In genomic region chr12:27965411-27965810, GRCh38 we compare ENCODE assay signal across 17 cellular contexts. TPM values are rescaled to one million over a fixed set of nuclear protein-coding genes. Genes with fewer than 3 reads are reported as not detected.
DNase-seq lines count a peak whose midpoint lies in the region; ATAC-seq and TF ChIP-seq lines count a peak whose summit lies in the region.
"Had no signal": no experiment of that assay in that cellular context is flagged by ENCODE, and none has a peak within 500 bp of the region (broad histone marks: within the 10 kb centered on the region; RNA-seq: fewer than 3 reads in every experiment).

No MANE protein-coding gene starts in this region.

- H4K20me1 ChIP-seq in PC-3 (ENCODE audit: low read length), result peaks cover 25% of the 10 kb centered on the region

- H3K9ac ChIP-seq in PC-3 (ENCODE audit: low read length) (peak overlapping the region; percentile 85), parathyroid adenoma (no peak overlapping the region)

- H3K4me1 ChIP-seq in PC-3 (ENCODE audit: insufficient read depth, low read length) (peaks cover 49% of the 10 kb centered on the region), parathyroid adenoma (peaks cover 18% of the 10 kb centered on the region)

- H3K4me2 ChIP-seq in PC-3 (ENCODE audit: low read length), result peak overlapping the region; percentile 82
- peak overlapping the region; percentile 91 for H3K4me2 ChIP-seq in parathyroid adenoma (ENCODE audit: low read length)

- no peaks in the 10 kb centered on the region for H3K9me2 ChIP-seq in PC-3 (replicated peaks; ENCODE audit: low read length)

- TF ChIP-seq CTCF in PC-3 (conservative IDR thresholded peaks at IDR 0.05; ENCODE audit: low read depth, low read length) (no peak), epithelial cell of esophagus (IDR thresholded peaks at IDR 0.05; ENCODE audit: insufficient read depth, low read depth, low read length, missing control alignments) (no peak), parathyroid adenoma (IDR thresholded peaks at IDR 0.05) (no peak)

- H3K27ac ChIP-seq in PC-3 (ENCODE audit: low read length), result peak overlapping the region; percentile 76
- H3K27ac ChIP-seq in parathyroid adenoma, result no peak overlapping the region
- H3K27ac ChIP-seq: Peyer's patch had no signal

- DNase-seq in Daoy (ENCODE audit: low read depth), result peak; percentile 59
- peak; percentile 91 for DNase-seq in PC-3
- DNase-seq in epithelial cell of esophagus (ENCODE audit: low read depth), result peak; percentile 47
- DNase-seq: activated CD4-positive, alpha-beta T cell treated with anti-CD3 and anti-CD28 coated beads for 1 hour; activated CD8-positive, alpha-beta memory T cell treated with anti-CD3 and anti-CD28 coated beads, Interleukin-2, amount 50 U/mL, for 4 hours; activated naive CD4-positive, alpha-beta T cell treated with anti-CD3 and anti-CD28 coated beads for 36 hours; CD4-positive, CD25-positive, alpha-beta regulatory T cell; head of caudate nucleus; NCI-H187 treated with DMSO at 0.1 percent for 48 hours; Peyer's patch; T-helper 17 cell had no signal

- H3F3A ChIP-seq in PC-3 (ENCODE audit: low read length, unreplicated experiment), result peaks cover 28% of the 10 kb centered on the region

- H3K79me2 ChIP-seq in PC-3 (ENCODE audit: low read length) (peaks cover 71% of the 10 kb centered on the region), parathyroid adenoma (no peaks in the 10 kb centered on the region)

- CTCF ChIA-PET in PC-3 (lab: Charles Lee), result interaction anchor here (1.1 kb wide), 1 partner anchor 1059 kb away, joined by 3 read pairs; no protein-coding TSS in a partner anchor

- ATAC-seq in PC-3, result no peak
- ATAC-seq in GM21619 (IDR thresholded peaks at IDR 0.05; ENCODE audit: unreplicated experiment), result no peak
- ATAC-seq in HG02798 (IDR thresholded peaks at IDR 0.05; ENCODE audit: poor library complexity, unreplicated experiment), result no peak
- ATAC-seq in HG03354 (IDR thresholded peaks at IDR 0.05; ENCODE audit: poor library complexity, severe bottlenecking, unreplicated experiment), result no peak
- no peak for ATAC-seq in GM18907 (IDR thresholded peaks at IDR 0.05; ENCODE audit: unreplicated experiment)
- ATAC-seq: T-helper 17 cell had no signal

- BruUV-seq in PC-3 (replicated peaks; lab: Mats Ljungman, UMichigan), result no TSS peak

- H3K4me3 ChIP-seq in PC-3 (ENCODE audit: low read length) (peak overlapping the region; percentile 68), epithelial cell of esophagus (ENCODE audit: low read length) (no peak overlapping the region), parathyroid adenoma (ENCODE audit: low read depth, low read length) (peak overlapping the region; percentile 88)
- H3K4me3 ChIP-seq: Peyer's patch had no signal

- H3K27me3 ChIP-seq in PC-3 (ENCODE audit: low read length) (no peaks in the 10 kb centered on the region), parathyroid adenoma (ENCODE audit: control insufficient read depth, insufficient read depth, low read length) (no peaks in the 10 kb centered on the region)

- H2AFZ ChIP-seq in PC-3 (ENCODE audit: low read length) (no peak overlapping the region), parathyroid adenoma (no peak overlapping the region)

- H3K36me3 ChIP-seq in PC-3 (ENCODE audit: low read depth, low read length) (peaks cover 51% of the 10 kb centered on the region), parathyroid adenoma (ENCODE audit: control insufficient read depth, insufficient read depth, low read length) (peaks cover 15% of the 10 kb centered on the region)
- H3K36me3 ChIP-seq: Peyer's patch had no signal

- POLR2A ChIA-PET in PC-3 (lab: Charles Lee; ENCODE audit: unreplicated experiment), result interaction anchor here (0.5 to 0.6 kb wide), 2 partner anchors 54 to 904 kb away, joined by 3 read pairs; no protein-coding TSS in a partner anchor

- intact Hi-C loops in PC-3 (cut with micrococcal nuclease), result loop anchor here (5.0 to 10.0 kb wide), 2 partner anchors 227 to 719 kb away; partner anchors contain the start of gene CCDC91

- H3K9me3 ChIP-seq in PC-3 (ENCODE audit: low read length) (no peaks in the 10 kb centered on the region), parathyroid adenoma (ENCODE audit: control insufficient read depth, low read length) (no peaks in the 10 kb centered on the region)
- H3K9me3 ChIP-seq: Peyer's patch had no signal

RNA-seq across cellular contexts. Expression of gene PTHLH, which starts 7.1 kb away (rescaled TPM):
- total RNA-seq in Daoy (2014; rRNA removed; shearing (Covaris generic)), result 67.1 and 75.0 TPM in 2 replicates
- total RNA-seq in PC-3 (2014; rRNA removed), result 383 and 414 TPM in 2 replicates
- total RNA-seq: activated naive CD4-positive, alpha-beta T cell treated with anti-CD3 and anti-CD28 coated beads for 36 hours; CD4-positive, CD25-positive, alpha-beta regulatory T cell; G401; Peyer's patch; T-helper 17 cell had no signal
